In the genomic region with DNA sequence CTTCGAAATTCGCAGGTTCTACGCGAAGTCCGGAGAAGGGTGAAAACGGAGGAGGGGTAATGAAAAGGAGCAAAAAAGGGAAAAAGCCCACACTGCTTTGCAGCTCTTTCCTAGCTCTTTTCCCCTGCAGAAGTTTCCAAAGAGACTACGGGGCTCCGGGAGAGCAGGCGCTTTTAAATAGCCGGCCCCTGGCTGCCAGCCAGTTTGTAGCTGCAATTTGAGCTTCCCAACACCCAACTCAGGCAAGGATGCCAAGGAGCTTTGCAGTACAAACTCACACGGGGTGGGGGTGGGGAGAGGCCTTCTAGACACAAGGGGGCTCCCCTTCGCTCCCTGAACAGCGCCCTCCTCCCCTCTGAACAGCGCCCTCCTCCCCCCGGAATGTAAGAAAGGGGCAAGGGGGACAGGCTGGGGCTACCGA, we compare ENCODE assay signal across 9 cellular contexts. TPM values are rescaled to one million over a fixed set of nuclear protein-coding genes. Genes with fewer than 3 reads are reported as not detected.
DNase-seq lines count a peak whose midpoint lies in the region; ATAC-seq and TF ChIP-seq lines count a peak whose summit lies in the region.
"Had no signal": no experiment of that assay in that cellular context is flagged by ENCODE, and none has a peak within 500 bp of the region (broad histone marks: within the 10 kb centered on the region; RNA-seq: fewer than 3 reads in every experiment).

A gene with protein sequence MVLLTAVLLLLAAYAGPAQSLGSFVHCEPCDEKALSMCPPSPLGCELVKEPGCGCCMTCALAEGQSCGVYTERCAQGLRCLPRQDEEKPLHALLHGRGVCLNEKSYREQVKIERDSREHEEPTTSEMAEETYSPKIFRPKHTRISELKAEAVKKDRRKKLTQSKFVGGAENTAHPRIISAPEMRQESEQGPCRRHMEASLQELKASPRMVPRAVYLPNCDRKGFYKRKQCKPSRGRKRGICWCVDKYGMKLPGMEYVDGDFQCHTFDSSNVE (minus strand): TSS at position 149 of the 421 bp plus-strand sequence. CDS start 774 bp downstream, outside the sequence.

- no peaks in the 10 kb centered on the region for H3K36me3 ChIP-seq in HEK293 (ENCODE audit: control insufficient read depth in 2 of 2, insufficient read depth in 1 of 2, low read length in 2 of 2)

- intact Hi-C loops in dendritic cell treated with granulocyte-macrophage colony-stimulating factor and Interleukin-4, amounts not matched to agents 40 ng/mL and 50 ng/mL, for 4 days (cut with micrococcal nuclease), result no loop called here
- intact Hi-C loops in left colon (cut with DNase I, micrococcal nuclease), result loop anchor here in 1 of 2 donors (10.0 kb wide), 1 partner anchor 469 kb away; no protein-coding TSS in a partner anchor

- H3K27me3 Mint-ChIP-seq in dendritic cell treated with granulocyte-macrophage colony-stimulating factor and Interleukin-4, amounts not matched to agents 40 ng/mL and 50 ng/mL, for 4 days, result peaks cover 75% of the 10 kb centered on the region
- peaks cover 75% of the 10 kb centered on the region for H3K27me3 Mint-ChIP-seq in stimulated activated memory B cell treated with anti-CD40 and anti-IgM and Interleukin-4, amounts not matched to agents 10 μg/mL and 1 μg/mL and 100 μg/mL, for 72 hours

- peak within 1 kb of the TSS; percentile 54 for H3K4me3 Mint-ChIP-seq in dendritic cell treated with granulocyte-macrophage colony-stimulating factor and Interleukin-4, amounts not matched to agents 40 ng/mL and 50 ng/mL, for 4 days
- H3K4me3 Mint-ChIP-seq in stimulated activated memory B cell treated with anti-CD40 and anti-IgM and Interleukin-4, amounts not matched to agents 10 μg/mL and 1 μg/mL and 100 μg/mL, for 72 hours, result peak within 1 kb of the TSS; percentile 12

- peak within 1 kb of the TSS; percentile 37 for H3K4me3 ChIP-seq in HEK293 (ENCODE audit: low read depth, low read length)

- TF ChIP-seq CTCF in HEK293 (tag by site-specific recombination; IDR thresholded peaks at IDR 0.05), result peak; percentile 97

- DNase-seq in NCI-H774 (lab: John Stamatoyannopoulos, UW), result peak; percentile 69
- peak; percentile 72 to 75 for DNase-seq in left colon
- no peak for DNase-seq in CD1c-positive myeloid dendritic cell (ENCODE audit: extremely low spot score)

- H3K9me3 ChIP-seq in HEK293 (ENCODE audit: control insufficient read depth, insufficient read depth, low read depth, low read length), result no peaks in the 10 kb centered on the region

- ATAC-seq in left colon, result no peak
- no peak for ATAC-seq in stimulated activated memory B cell treated with anti-CD40 and anti-IgM and Interleukin-4, amounts not matched to agents 10 μg/mL and 1 μg/mL and 100 μg/mL, for 72 hours
- ATAC-seq in HG02884 (IDR thresholded peaks at IDR 0.05; ENCODE audit: unreplicated experiment), result no peak
- no peak for ATAC-seq in HG03565 (IDR thresholded peaks at IDR 0.05; ENCODE audit: unreplicated experiment)

- POLR2A ChIA-PET in HEK293 (lab: Yijun Ruan, JAX), result interaction anchor here (0.6 to 1.0 kb wide), 7 partner anchors 11 to 1037 kb away, joined by 3 to 6 read pairs (median 3); no protein-coding TSS in a partner anchor

- H3K27ac Mint-ChIP-seq in dendritic cell treated with granulocyte-macrophage colony-stimulating factor and Interleukin-4, amounts not matched to agents 40 ng/mL and 50 ng/mL, for 4 days, result no peak within 1 kb of the TSS
- no peak within 1 kb of the TSS for H3K27ac Mint-ChIP-seq in stimulated activated memory B cell treated with anti-CD40 and anti-IgM and Interleukin-4, amounts not matched to agents 10 μg/mL and 1 μg/mL and 100 μg/mL, for 72 hours

- no peaks in the 10 kb centered on the region for H3K9me3 Mint-ChIP-seq in dendritic cell treated with granulocyte-macrophage colony-stimulating factor and Interleukin-4, amounts not matched to agents 40 ng/mL and 50 ng/mL, for 4 days
- no peaks in the 10 kb centered on the region for H3K9me3 Mint-ChIP-seq in stimulated activated memory B cell treated with anti-CD40 and anti-IgM and Interleukin-4, amounts not matched to agents 10 μg/mL and 1 μg/mL and 100 μg/mL, for 72 hours

- H3K36me3 Mint-ChIP-seq in dendritic cell treated with granulocyte-macrophage colony-stimulating factor and Interleukin-4, amounts not matched to agents 40 ng/mL and 50 ng/mL, for 4 days (ENCODE audit: low read depth), result no peaks in the 10 kb centered on the region
- H3K36me3 Mint-ChIP-seq in stimulated activated memory B cell treated with anti-CD40 and anti-IgM and Interleukin-4, amounts not matched to agents 10 μg/mL and 1 μg/mL and 100 μg/mL, for 72 hours, result no peaks in the 10 kb centered on the region

- peaks cover 48% of the 10 kb centered on the region for H3K4me1 ChIP-seq in HEK293 (ENCODE audit: control insufficient read depth, insufficient read depth, low read length)

- peak within 1 kb of the TSS; percentile 94 for H3K27ac ChIP-seq in HEK293 (ENCODE audit: extremely low read depth, low read depth, low read length)

- peaks cover 31% of the 10 kb centered on the region for H3K4me1 Mint-ChIP-seq in dendritic cell treated with granulocyte-macrophage colony-stimulating factor and Interleukin-4, amounts not matched to agents 40 ng/mL and 50 ng/mL, for 4 days (ENCODE audit: low read depth)
- H3K4me1 Mint-ChIP-seq in stimulated activated memory B cell treated with anti-CD40 and anti-IgM and Interleukin-4, amounts not matched to agents 10 μg/mL and 1 μg/mL and 100 μg/mL, for 72 hours, result peaks cover 35% of the 10 kb centered on the region

- CTCF ChIA-PET in HEK293 (lab: Yijun Ruan, JAX), result interaction anchor here (0.5 to 5.1 kb wide), 27 partner anchors 9 to 1061 kb away, joined by 3 to 31 read pairs (median 4); no protein-coding TSS in a partner anchor

TF ChIP-seq in HEK293, 187 proteins besides CTCF, POLR2A, EP300 and RAD21 (continues in another document):
- TF ChIP-seq, protein P1, sequence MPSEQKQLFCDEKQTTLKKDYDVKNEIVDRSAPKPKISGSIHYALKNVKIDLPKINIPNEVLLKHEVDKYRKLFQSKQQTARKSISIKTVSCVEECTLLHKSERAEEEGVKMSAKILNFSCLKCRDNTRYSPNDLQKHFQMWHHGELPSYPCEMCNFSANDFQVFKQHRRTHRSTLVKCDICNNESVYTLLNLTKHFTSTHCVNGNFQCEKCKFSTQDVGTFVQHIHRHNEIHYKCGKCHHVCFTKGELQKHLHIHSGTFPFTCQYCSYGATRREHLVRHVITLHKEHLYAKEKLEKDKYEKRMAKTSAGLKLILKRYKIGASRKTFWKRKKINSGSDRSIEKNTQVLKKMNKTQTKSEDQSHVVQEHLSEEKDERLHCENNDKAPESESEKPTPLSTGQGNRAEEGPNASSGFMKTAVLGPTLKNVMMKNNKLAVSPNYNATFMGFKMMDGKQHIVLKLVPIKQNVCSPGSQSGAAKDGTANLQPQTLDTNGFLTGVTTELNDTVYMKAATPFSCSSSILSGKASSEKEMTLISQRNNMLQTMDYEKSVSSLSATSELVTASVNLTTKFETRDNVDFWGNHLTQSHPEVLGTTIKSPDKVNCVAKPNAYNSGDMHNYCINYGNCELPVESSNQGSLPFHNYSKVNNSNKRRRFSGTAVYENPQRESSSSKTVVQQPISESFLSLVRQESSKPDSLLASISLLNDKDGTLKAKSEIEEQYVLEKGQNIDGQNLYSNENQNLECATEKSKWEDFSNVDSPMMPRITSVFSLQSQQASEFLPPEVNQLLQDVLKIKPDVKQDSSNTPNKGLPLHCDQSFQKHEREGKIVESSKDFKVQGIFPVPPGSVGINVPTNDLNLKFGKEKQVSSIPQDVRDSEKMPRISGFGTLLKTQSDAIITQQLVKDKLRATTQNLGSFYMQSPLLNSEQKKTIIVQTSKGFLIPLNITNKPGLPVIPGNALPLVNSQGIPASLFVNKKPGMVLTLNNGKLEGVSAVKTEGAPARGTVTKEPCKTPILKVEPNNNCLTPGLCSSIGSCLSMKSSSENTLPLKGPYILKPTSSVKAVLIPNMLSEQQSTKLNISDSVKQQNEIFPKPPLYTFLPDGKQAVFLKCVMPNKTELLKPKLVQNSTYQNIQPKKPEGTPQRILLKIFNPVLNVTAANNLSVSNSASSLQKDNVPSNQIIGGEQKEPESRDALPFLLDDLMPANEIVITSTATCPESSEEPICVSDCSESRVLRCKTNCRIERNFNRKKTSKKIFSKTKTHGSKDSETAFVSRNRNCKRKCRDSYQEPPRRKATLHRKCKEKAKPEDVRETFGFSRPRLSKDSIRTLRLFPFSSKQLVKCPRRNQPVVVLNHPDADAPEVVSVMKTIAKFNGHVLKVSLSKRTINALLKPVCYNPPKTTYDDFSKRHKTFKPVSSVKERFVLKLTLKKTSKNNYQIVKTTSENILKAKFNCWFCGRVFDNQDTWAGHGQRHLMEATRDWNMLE (tag by site-specific recombination; conservative IDR thresholded peaks at IDR 0.05; ENCODE audit: low read depth), result no peak
- TF ChIP-seq ZNF133 (tag by site-specific recombination; IDR thresholded peaks at IDR 0.05) (no peak), ZSCAN30 (tag by site-specific recombination; IDR thresholded peaks at IDR 0.05) (0 out of 2 replicates have a peak, but pooled peaks have one; percentile 44), ZNF335 (tag by site-specific recombination; conservative IDR thresholded peaks at IDR 0.05) (no peak), KLF8 (tag by site-specific recombination; IDR thresholded peaks at IDR 0.05) (0 out of 2 replicates have a peak, but pooled peaks have one; percentile 12)
- TF ChIP-seq, protein P2, sequence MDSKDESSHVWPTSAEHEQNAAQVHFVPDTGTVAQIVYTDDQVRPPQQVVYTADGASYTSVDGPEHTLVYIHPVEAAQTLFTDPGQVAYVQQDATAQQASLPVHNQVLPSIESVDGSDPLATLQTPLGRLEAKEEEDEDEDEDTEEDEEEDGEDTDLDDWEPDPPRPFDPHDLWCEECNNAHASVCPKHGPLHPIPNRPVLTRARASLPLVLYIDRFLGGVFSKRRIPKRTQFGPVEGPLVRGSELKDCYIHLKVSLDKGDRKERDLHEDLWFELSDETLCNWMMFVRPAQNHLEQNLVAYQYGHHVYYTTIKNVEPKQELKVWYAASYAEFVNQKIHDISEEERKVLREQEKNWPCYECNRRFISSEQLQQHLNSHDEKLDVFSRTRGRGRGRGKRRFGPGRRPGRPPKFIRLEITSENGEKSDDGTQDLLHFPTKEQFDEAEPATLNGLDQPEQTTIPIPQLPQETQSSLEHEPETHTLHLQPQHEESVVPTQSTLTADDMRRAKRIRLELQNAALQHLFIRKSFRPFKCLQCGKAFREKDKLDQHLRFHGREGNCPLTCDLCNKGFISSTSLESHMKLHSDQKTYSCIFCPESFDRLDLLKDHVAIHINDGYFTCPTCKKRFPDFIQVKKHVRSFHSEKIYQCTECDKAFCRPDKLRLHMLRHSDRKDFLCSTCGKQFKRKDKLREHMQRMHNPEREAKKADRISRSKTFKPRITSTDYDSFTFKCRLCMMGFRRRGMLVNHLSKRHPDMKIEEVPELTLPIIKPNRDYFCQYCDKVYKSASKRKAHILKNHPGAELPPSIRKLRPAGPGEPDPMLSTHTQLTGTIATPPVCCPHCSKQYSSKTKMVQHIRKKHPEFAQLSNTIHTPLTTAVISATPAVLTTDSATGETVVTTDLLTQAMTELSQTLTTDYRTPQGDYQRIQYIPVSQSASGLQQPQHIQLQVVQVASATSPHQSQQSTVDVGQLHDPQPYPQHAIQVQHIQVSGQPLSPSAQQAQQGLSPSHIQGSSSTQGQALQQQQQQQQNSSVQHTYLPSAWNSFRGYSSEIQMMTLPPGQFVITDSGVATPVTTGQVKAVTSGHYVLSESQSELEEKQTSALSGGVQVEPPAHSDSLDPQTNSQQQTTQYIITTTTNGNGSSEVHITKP (tag by site-specific recombination; IDR thresholded peaks at IDR 0.05), result 0 out of 2 replicates have a peak, but pooled peaks have one; percentile 31

RNA-seq across cellular contexts. Expression of the gene that starts here (rescaled TPM):
- 100 to 1,000 TPM in 1 of 2 donors, 10 to 100 TPM in 1; 40.0 to 135 TPM for total RNA-seq in left colon
- total RNA-seq: T-helper 1 cell treated with Interleukin-12 subunit alpha and Interleukin-12 subunit beta and Interleukin-4 antibody, amounts not matched to agents 30 ng/mL and 1 ng/mL, for 36 hours had no signal
